In genomic region chr9:111945216-111945615, GRCh38 we compare ENCODE assay signal across 9 cellular contexts. TPM values are rescaled to one million over a fixed set of nuclear protein-coding genes. Genes with fewer than 3 reads are reported as not detected.
DNase-seq lines count a peak whose midpoint lies in the region; ATAC-seq and TF ChIP-seq lines count a peak whose summit lies in the region.
"Had no signal": no experiment of that assay in that cellular context is flagged by ENCODE, and none has a peak within 500 bp of the region (broad histone marks: within the 10 kb centered on the region; RNA-seq: fewer than 3 reads in every experiment).

No MANE protein-coding gene starts in this region.

- BruUV-seq in Caco-2 (replicated peaks; lab: Mats Ljungman, UMichigan) = no TSS peak

- H3K27me3 Mint-ChIP-seq in activated CD8-positive, alpha-beta memory T cell treated with anti-CD3 and anti-CD28 coated beads, Interleukin-2, amount 10 ng/mL, durations not matched to agents 7 days and 5 days = peaks cover 4% of the 10 kb centered on the region
- H3K27me3 Mint-ChIP-seq in activated CD4-positive, alpha-beta memory T cell treated with anti-CD3 and anti-CD28 coated beads for 36 hours = peaks cover 3% of the 10 kb centered on the region
- H3K27me3 Mint-ChIP-seq in stimulated activated memory B cell treated with anti-CD40 and anti-IgM and Interleukin-4, amounts not matched to agents 10 μg/mL and 1 μg/mL and 100 μg/mL, for 72 hours = no peaks in the 10 kb centered on the region
- no peaks in the 10 kb centered on the region for H3K27me3 Mint-ChIP-seq in Caco-2 (ENCODE audit: insufficient read depth, unreplicated experiment)

- no peaks in the 10 kb centered on the region for H3K27me3 ChIP-seq in Caco-2 (replicated peaks; ENCODE audit: control insufficient read depth, insufficient read depth, low read length)
- H3K27me3 ChIP-seq: heart left ventricle had no signal

- no peaks in the 10 kb centered on the region for H3K36me3 Mint-ChIP-seq in activated CD8-positive, alpha-beta memory T cell treated with anti-CD3 and anti-CD28 coated beads, Interleukin-2, amount 10 ng/mL, durations not matched to agents 7 days and 5 days
- H3K36me3 Mint-ChIP-seq in activated CD4-positive, alpha-beta memory T cell treated with anti-CD3 and anti-CD28 coated beads for 36 hours = no peaks in the 10 kb centered on the region
- H3K36me3 Mint-ChIP-seq in stimulated activated memory B cell treated with anti-CD40 and anti-IgM and Interleukin-4, amounts not matched to agents 10 μg/mL and 1 μg/mL and 100 μg/mL, for 72 hours = no peaks in the 10 kb centered on the region
- no peaks in the 10 kb centered on the region for H3K36me3 Mint-ChIP-seq in Caco-2 (ENCODE audit: insufficient read depth, unreplicated experiment)

- H3K9me3 Mint-ChIP-seq in activated CD8-positive, alpha-beta memory T cell treated with anti-CD3 and anti-CD28 coated beads, Interleukin-2, amount 10 ng/mL, durations not matched to agents 7 days and 5 days (ENCODE audit: low read depth) = no peaks in the 10 kb centered on the region
- H3K9me3 Mint-ChIP-seq in activated CD4-positive, alpha-beta memory T cell treated with anti-CD3 and anti-CD28 coated beads for 36 hours = no peaks in the 10 kb centered on the region
- H3K9me3 Mint-ChIP-seq in stimulated activated memory B cell treated with anti-CD40 and anti-IgM and Interleukin-4, amounts not matched to agents 10 μg/mL and 1 μg/mL and 100 μg/mL, for 72 hours = no peaks in the 10 kb centered on the region
- H3K9me3 Mint-ChIP-seq in Caco-2 (ENCODE audit: unreplicated experiment) = no peaks in the 10 kb centered on the region

- no peak for ATAC-seq in activated CD8-positive, alpha-beta memory T cell treated with anti-CD3 and anti-CD28 coated beads, Interleukin-2, amount 10 ng/mL, durations not matched to agents 7 days and 5 days
- peak; percentile 70 for ATAC-seq in HG02885 (IDR thresholded peaks at IDR 0.05; ENCODE audit: poor library complexity, unreplicated experiment)
- peak; percentile 88 for ATAC-seq in stimulated activated memory B cell treated with anti-CD40 and anti-IgM and Interleukin-4, amounts not matched to agents 10 μg/mL and 1 μg/mL and 100 μg/mL, for 72 hours

- CTCF ChIA-PET in activated CD8-positive, alpha-beta memory T cell treated with anti-CD3 and anti-CD28 coated beads, Interleukin-2, amount 10 ng/mL, durations not matched to agents 7 days and 5 days (lab: Charles Lee) = no interaction called here
- CTCF ChIA-PET in activated CD4-positive, alpha-beta memory T cell treated with anti-CD3 and anti-CD28 coated beads for 36 hours (lab: Charles Lee) = no interaction called here
- CTCF ChIA-PET in Caco-2 (lab: Charles Lee) = no interaction called here

- POLR2A ChIA-PET in activated CD4-positive, alpha-beta memory T cell treated with anti-CD3 and anti-CD28 coated beads for 36 hours (lab: Charles Lee) = no interaction called here
- POLR2A ChIA-PET in Caco-2 (lab: Charles Lee) = no interaction called here

- no peak overlapping the region for H3K4me3 ChIP-seq in Caco-2 (ENCODE audit: low read depth, low read length)
- H3K4me3 ChIP-seq: heart left ventricle had no signal

- H3K36me3 ChIP-seq in Caco-2 (ENCODE audit: control insufficient read depth, insufficient read depth, low read length) = no peaks in the 10 kb centered on the region
- H3K36me3 ChIP-seq: heart left ventricle had no signal

- intact Hi-C loops in activated CD4-positive, alpha-beta memory T cell treated with anti-CD3 and anti-CD28 coated beads for 36 hours (cut with micrococcal nuclease) = no loop called here
- intact Hi-C loops in Caco-2 (cut with micrococcal nuclease; ENCODE audit: unreplicated experiment) = no loop called here

- peak; percentile 57 for DNase-seq in activated CD8-positive, alpha-beta memory T cell treated with anti-CD3 and anti-CD28 coated beads, Interleukin-2, amount 10 ng/mL, durations not matched to agents 7 days and 5 days
- DNase-seq in activated CD8-positive, alpha-beta memory T cell treated with anti-CD3 and anti-CD28 coated beads for 24 hours = no peak
- peak; percentile 40 for DNase-seq in activated CD4-positive, alpha-beta memory T cell treated with anti-CD3 and anti-CD28 coated beads for 36 hours
- no peak for DNase-seq in Caco-2
- no peak for DNase-seq in superior temporal gyrus (ENCODE audit: extremely low spot score)
- DNase-seq in NCI-H510A (lab: John Stamatoyannopoulos, UW) = no peak
- DNase-seq: heart left ventricle had no signal

- H3K4me1 ChIP-seq in Caco-2 = no peaks in the 10 kb centered on the region

- peaks cover 16% of the 10 kb centered on the region for H3K4me1 Mint-ChIP-seq in activated CD8-positive, alpha-beta memory T cell treated with anti-CD3 and anti-CD28 coated beads, Interleukin-2, amount 10 ng/mL, durations not matched to agents 7 days and 5 days
- peaks cover 14% of the 10 kb centered on the region for H3K4me1 Mint-ChIP-seq in activated CD4-positive, alpha-beta memory T cell treated with anti-CD3 and anti-CD28 coated beads for 36 hours (ENCODE audit: low read depth)
- H3K4me1 Mint-ChIP-seq in stimulated activated memory B cell treated with anti-CD40 and anti-IgM and Interleukin-4, amounts not matched to agents 10 μg/mL and 1 μg/mL and 100 μg/mL, for 72 hours = peaks cover 45% of the 10 kb centered on the region
- H3K4me1 Mint-ChIP-seq in Caco-2 (ENCODE audit: low read depth, unreplicated experiment) = peaks cover 7% of the 10 kb centered on the region

- TF ChIP-seq CTCF in Caco-2 (IDR thresholded peaks at IDR 0.05; ENCODE audit: insufficient read depth in 1 of 2, low read depth in 1 of 2, low read length in 1 of 2, severe bottlenecking in 1 of 2, unreplicated experiment in 1 of 2) = no peak

- peak overlapping the region; percentile 10 for H3K27ac Mint-ChIP-seq in activated CD8-positive, alpha-beta memory T cell treated with anti-CD3 and anti-CD28 coated beads, Interleukin-2, amount 10 ng/mL, durations not matched to agents 7 days and 5 days
- no peak overlapping the region for H3K27ac Mint-ChIP-seq in activated CD4-positive, alpha-beta memory T cell treated with anti-CD3 and anti-CD28 coated beads for 36 hours
- peak overlapping the region; percentile 68 for H3K27ac Mint-ChIP-seq in stimulated activated memory B cell treated with anti-CD40 and anti-IgM and Interleukin-4, amounts not matched to agents 10 μg/mL and 1 μg/mL and 100 μg/mL, for 72 hours
- no peak overlapping the region for H3K27ac Mint-ChIP-seq in Caco-2 (ENCODE audit: unreplicated experiment)

- H3K9me3 ChIP-seq in Caco-2 = no peaks in the 10 kb centered on the region
- H3K9me3 ChIP-seq: heart left ventricle had no signal

- no peak overlapping the region for H3K4me3 Mint-ChIP-seq in activated CD8-positive, alpha-beta memory T cell treated with anti-CD3 and anti-CD28 coated beads, Interleukin-2, amount 10 ng/mL, durations not matched to agents 7 days and 5 days
- no peak overlapping the region for H3K4me3 Mint-ChIP-seq in activated CD4-positive, alpha-beta memory T cell treated with anti-CD3 and anti-CD28 coated beads for 36 hours
- H3K4me3 Mint-ChIP-seq in stimulated activated memory B cell treated with anti-CD40 and anti-IgM and Interleukin-4, amounts not matched to agents 10 μg/mL and 1 μg/mL and 100 μg/mL, for 72 hours = peak overlapping the region; percentile 41
- H3K4me3 Mint-ChIP-seq in Caco-2 (ENCODE audit: unreplicated experiment) = no peak overlapping the region

RNA-seq across cellular contexts. Expression of gene UGCG, which starts 48.6 kb away (rescaled TPM):
- total RNA-seq in activated CD8-positive, alpha-beta memory T cell treated with anti-CD3 and anti-CD28 coated beads, Interleukin-2, amount 10 ng/mL, durations not matched to agents 7 days and 5 days = 10 to 100 TPM; 14.4 to 21.6 TPM
- total RNA-seq in activated CD4-positive, alpha-beta memory T cell treated with anti-CD3 and anti-CD28 coated beads for 36 hours = 10 to 100 TPM; 12.4 to 13.5 TPM
- total RNA-seq in Caco-2 (2022) = 25.0 and 26.7 TPM in 2 replicates

Comparison
In these comparisons a context has a peak if more than half of its experiments do, and no peak if none do; other contexts are left out.
1. DNase-seq: peak in activated CD8-positive, alpha-beta memory T cell treated with anti-CD3 and anti-CD28 coated beads, Interleukin-2, amount 10 ng/mL, durations not matched to agents 7 days and 5 days (single experiment) and activated CD4-positive, alpha-beta memory T cell treated with anti-CD3 and anti-CD28 coated beads for 36 hours (single experiment); none in activated CD8-positive, alpha-beta memory T cell treated with anti-CD3 and anti-CD28 coated beads for 24 hours (single experiment), Caco-2 (0 of 2), superior temporal gyrus (single experiment) and NCI-H510A (single experiment).
2. H3K27ac Mint-ChIP-seq: peak in activated CD8-positive, alpha-beta memory T cell treated with anti-CD3 and anti-CD28 coated beads, Interleukin-2, amount 10 ng/mL, durations not matched to agents 7 days and 5 days (single experiment) and stimulated activated memory B cell treated with anti-CD40 and anti-IgM and Interleukin-4, amounts not matched to agents 10 μg/mL and 1 μg/mL and 100 μg/mL, for 72 hours (single experiment); none in activated CD4-positive, alpha-beta memory T cell treated with anti-CD3 and anti-CD28 coated beads for 36 hours (single experiment) and Caco-2 (single experiment).